ENCODE assay signal across 24 cellular contexts in genomic region chrX:132677233-132677716, GRCh38.
DNase-seq lines count a peak whose midpoint lies in the region; ATAC-seq and TF ChIP-seq lines count a peak whose summit lies in the region.
"Had no signal": no experiment of that assay in that cellular context is flagged by ENCODE, and none has a peak within 500 bp of the region (broad histone marks: within the 10 kb centered on the region; RNA-seq: fewer than 3 reads in every experiment).

No MANE protein-coding gene starts in this region.

- peak overlapping the region; percentile 49 for H3K27ac Mint-ChIP-seq in activated T-helper 17 cell treated with anti-CD3 and anti-CD28 coated beads, Interleukin-2, amount 50 U/mL, for 72 hours
- H3K27ac Mint-ChIP-seq in nephron, result peak overlapping the region in 2 of 3 experiments; percentile 17 to 51
- H3K27ac Mint-ChIP-seq: activated naive CD8-positive, alpha-beta T cell treated with anti-CD3 and anti-CD28 coated beads, Interleukin-2, amount 10 ng/mL, durations not matched to agents 7 days and 5 days; activated T-helper 2 cell treated with anti-CD3 and anti-CD28 coated beads, Interferon-gamma antibody, Interleukin-2, Interleukin-4, amounts not matched to agents 10 μg/mL and 5 μg/mL and 100 μg/mL, durations not matched to agents 14 hours and 24 hours and 36 hours; stimulated activated naive CD8-positive, alpha-beta T cell treated with anti-CD3 and anti-CD28 coated beads, Interleukin-15, Interleukin-2, amounts not matched to agents 100 ng/mL and 50 ng/mL, for 24 hours; type B pancreatic cell had no signal

- no peak for TF ChIP-seq EP300 in suprapubic skin (IDR thresholded peaks at IDR 0.05)

- H3K27me3 Mint-ChIP-seq in activated T-helper 17 cell treated with anti-CD3 and anti-CD28 coated beads, Interleukin-2, amount 50 U/mL, for 72 hours, result no peaks in the 10 kb centered on the region
- no peaks in the 10 kb centered on the region for H3K27me3 Mint-ChIP-seq in nephron (ENCODE audit: low read depth)
- H3K27me3 Mint-ChIP-seq: activated naive CD8-positive, alpha-beta T cell treated with anti-CD3 and anti-CD28 coated beads, Interleukin-2, amount 10 ng/mL, durations not matched to agents 7 days and 5 days; stimulated activated naive CD8-positive, alpha-beta T cell treated with anti-CD3 and anti-CD28 coated beads, Interleukin-15, Interleukin-2, amounts not matched to agents 100 ng/mL and 50 ng/mL, for 24 hours; type B pancreatic cell had no signal

- H3K4me1 Mint-ChIP-seq in activated T-helper 17 cell treated with anti-CD3 and anti-CD28 coated beads, Interleukin-2, amount 50 U/mL, for 72 hours, result peaks cover 6% of the 10 kb centered on the region
- peaks cover 14% of the 10 kb centered on the region for H3K4me1 Mint-ChIP-seq in nephron

- no peak for DNase-seq in suprapubic skin (ENCODE audit: low spot score in 2 of 2)
- DNase-seq in ascending aorta (ENCODE audit: low spot score in 2 of 2), result no peak
- DNase-seq: activated CD4-positive, CD25-positive, alpha-beta regulatory T cell; activated naive CD8-positive, alpha-beta T cell treated with anti-CD3 and anti-CD28 coated beads, Interleukin-2, amount 10 ng/mL, durations not matched to agents 7 days and 5 days; AML-193; GOT3; heart left ventricle; left ventricle myocardium inferior; NCI-H1105; NCI-H510A; RPMI8226; SK-N-SH; T1000 had no signal

- H3K27me3 ChIP-seq in suprapubic skin, result no peaks in the 10 kb centered on the region
- H3K27me3 ChIP-seq in ascending aorta, result no peaks in the 10 kb centered on the region
- H3K27me3 ChIP-seq: neutrophil had no signal

- H3K4me3 ChIP-seq in suprapubic skin, result no peak overlapping the region
- no peak overlapping the region for H3K4me3 ChIP-seq in ascending aorta
- H3K4me3 ChIP-seq: heart left ventricle, left ventricle myocardium inferior, skin epidermis had no signal

- ATAC-seq in GM18907 (IDR thresholded peaks at IDR 0.05; ENCODE audit: unreplicated experiment) (peak; percentile 72), HG03097 (IDR thresholded peaks at IDR 0.05; ENCODE audit: low FRiP score, unreplicated experiment) (peak; percentile 68), GM19023 (IDR thresholded peaks at IDR 0.05; ENCODE audit: unreplicated experiment) (no peak)
- peak; percentile 79 for ATAC-seq in activated T-helper 17 cell treated with anti-CD3 and anti-CD28 coated beads, Interleukin-2, amount 50 U/mL, for 72 hours (replicated peaks)
- ATAC-seq: heart left ventricle had no signal

- no peaks in the 10 kb centered on the region for H3K9me3 ChIP-seq in suprapubic skin
- no peaks in the 10 kb centered on the region for H3K9me3 ChIP-seq in ascending aorta
- H3K9me3 ChIP-seq: heart left ventricle, left ventricle myocardium inferior, neutrophil, SK-N-SH had no signal

- TF ChIP-seq CTCF in nephron (IDR thresholded peaks at IDR 0.05; ENCODE audit: unreplicated experiment in 3 of 3) (no peak), suprapubic skin (IDR thresholded peaks at IDR 0.05) (no peak), ascending aorta (IDR thresholded peaks at IDR 0.05) (no peak)

- TF ChIP-seq POLR2A in suprapubic skin (IDR thresholded peaks at IDR 0.05), result no peak

- H3K4me3 Mint-ChIP-seq in activated T-helper 17 cell treated with anti-CD3 and anti-CD28 coated beads, Interleukin-2, amount 50 U/mL, for 72 hours, result peak overlapping the region; percentile 31
- H3K4me3 Mint-ChIP-seq in nephron, result no peak overlapping the region
- H3K4me3 Mint-ChIP-seq: activated naive CD8-positive, alpha-beta T cell treated with anti-CD3 and anti-CD28 coated beads, Interleukin-2, amount 10 ng/mL, durations not matched to agents 7 days and 5 days; brain; stimulated activated naive CD8-positive, alpha-beta T cell treated with anti-CD3 and anti-CD28 coated beads, Interleukin-15, Interleukin-2, amounts not matched to agents 100 ng/mL and 50 ng/mL, for 24 hours; type B pancreatic cell had no signal

- H3K36me3 ChIP-seq in suprapubic skin (no peaks in the 10 kb centered on the region), ascending aorta (no peaks in the 10 kb centered on the region)
- H3K36me3 ChIP-seq: heart left ventricle, left ventricle myocardium inferior, neutrophil had no signal

- WGBS in suprapubic skin, result 68% methylated on average over 2 of the region's 2 CpGs

- H3K4me1 ChIP-seq in suprapubic skin (no peaks in the 10 kb centered on the region), ascending aorta (no peaks in the 10 kb centered on the region)
- H3K4me1 ChIP-seq: heart left ventricle, left ventricle myocardium inferior had no signal

- peaks cover 7% of the 10 kb centered on the region for H3K9me3 Mint-ChIP-seq in activated T-helper 17 cell treated with anti-CD3 and anti-CD28 coated beads, Interleukin-2, amount 50 U/mL, for 72 hours
- peaks cover 11% of the 10 kb centered on the region for H3K9me3 Mint-ChIP-seq in nephron

- H3K27ac ChIP-seq in suprapubic skin (no peak overlapping the region), ascending aorta (no peak overlapping the region)
- H3K27ac ChIP-seq: heart left ventricle, left ventricle myocardium inferior, neutrophil, skin epidermis had no signal

- H3K36me3 Mint-ChIP-seq in activated T-helper 17 cell treated with anti-CD3 and anti-CD28 coated beads, Interleukin-2, amount 50 U/mL, for 72 hours (ENCODE audit: low read depth), result no peaks in the 10 kb centered on the region
- H3K36me3 Mint-ChIP-seq in nephron (ENCODE audit: low read depth), result peaks cover 9% of the 10 kb centered on the region

- intact Hi-C loops in ascending aorta (cut with DNase I), result no loop called here
